14 cellular contexts compared by ENCODE assay signal in genomic region chr2:134079373-134079772, GRCh38.
DNase-seq lines count a peak whose midpoint lies in the region; ATAC-seq and TF ChIP-seq lines count a peak whose summit lies in the region.
"Had no signal": no experiment of that assay in that cellular context is flagged by ENCODE, and none has a peak within 500 bp of the region (broad histone marks: within the 10 kb centered on the region; RNA-seq: fewer than 3 reads in every experiment).

No MANE protein-coding gene starts in this region.

- H3K36me3 ChIP-seq in left lung = no peaks in the 10 kb centered on the region
- H3K36me3 ChIP-seq in brain microvascular endothelial cell (replicated peaks) = no peaks in the 10 kb centered on the region
- H3K36me3 ChIP-seq in tibial artery = no peaks in the 10 kb centered on the region
- H3K36me3 ChIP-seq in hepatocyte (replicated peaks; ENCODE audit: insufficient read depth, low read depth) = no peaks in the 10 kb centered on the region
- H3K36me3 ChIP-seq: SJSA1 had no signal

- DNase-seq in left lung = no peak
- no peak for DNase-seq in brain microvascular endothelial cell
- DNase-seq in NCI-H510A treated with DMSO at 0.1 percent for 48 hours (lab: John Stamatoyannopoulos, UW) = no peak
- no peak for DNase-seq in tibial artery
- no peak for DNase-seq in hepatocyte (ENCODE audit: low spot score)
- DNase-seq: activated CD4-positive, alpha-beta T cell treated with anti-CD3 and anti-CD28 coated beads, Interleukin-2, amount 10 ng/mL, durations not matched to agents 7 days and 5 days; KG1; mucosa of descending colon; NCI-H446 treated with DMSO at 0.1 percent for 48 hours; right cardiac atrium had no signal

- in situ Hi-C loops in brain microvascular endothelial cell (cut with HindIII; ENCODE audit: low pct_ligation_motif_present, low sequenced_read_pairs) = no loop called here

- no peaks in the 10 kb centered on the region for H3K79me2 ChIP-seq in hepatocyte

- H3K27me3 ChIP-seq in left lung (no peaks in the 10 kb centered on the region), brain microvascular endothelial cell (replicated peaks) (no peaks in the 10 kb centered on the region), tibial artery (no peaks in the 10 kb centered on the region), hepatocyte (no peaks in the 10 kb centered on the region)
- H3K27me3 ChIP-seq: SJSA1 had no signal

- no peaks in the 10 kb centered on the region for H3K9me2 ChIP-seq in hepatocyte (replicated peaks; ENCODE audit: insufficient read depth)

- WGBS in hepatocyte (ENCODE audit: low lambda C conversion rate, missing lambda C conversion rate) = 98% methylated on average over 4 of the region's 4 CpGs

- H3K4me1 ChIP-seq in left lung (no peaks in the 10 kb centered on the region), tibial artery (no peaks in the 10 kb centered on the region), hepatocyte (ENCODE audit: insufficient read depth) (no peaks in the 10 kb centered on the region)
- H3K4me1 ChIP-seq: SJSA1 had no signal

- H3K4me3 ChIP-seq in left lung (no peak overlapping the region), brain microvascular endothelial cell (ENCODE audit: low read depth, low read length) (no peak overlapping the region), tibial artery (no peak overlapping the region), hepatocyte (no peak overlapping the region)
- H3K4me3 ChIP-seq: mucosa of descending colon, SJSA1 had no signal

- intact Hi-C loops in left lung (cut with DNase I) = no loop called here
- intact Hi-C loops in tibial artery (cut with DNase I; ENCODE audit: low total_unique reads) = no loop called here

- H2AFZ ChIP-seq in hepatocyte = no peak overlapping the region

- peak; percentile 99 for ATAC-seq in GM18907 (IDR thresholded peaks at IDR 0.05; ENCODE audit: unreplicated experiment)
- peak; percentile 96 for ATAC-seq in GM21526 (IDR thresholded peaks at IDR 0.05; ENCODE audit: low FRiP score, unreplicated experiment)
- ATAC-seq in HG03095 (IDR thresholded peaks at IDR 0.05; ENCODE audit: unreplicated experiment) = peak; percentile 86
- peak; percentile 33 for ATAC-seq in left lung
- ATAC-seq: mucosa of descending colon had no signal

- H4K20me1 ChIP-seq in hepatocyte (ENCODE audit: insufficient read depth, poor library complexity, severe bottlenecking) = no peaks in the 10 kb centered on the region

- TF ChIP-seq CTCF in left lung (IDR thresholded peaks at IDR 0.05) (no peak), brain microvascular endothelial cell (IDR thresholded peaks at IDR 0.05; ENCODE audit: low read depth, low read length, missing control alignments) (no peak), tibial artery (IDR thresholded peaks at IDR 0.05) (no peak), hepatocyte (IDR thresholded peaks at IDR 0.05; ENCODE audit: poor library complexity) (no peak)

- H3K27ac ChIP-seq in left lung = no peak overlapping the region
- H3K27ac ChIP-seq in brain microvascular endothelial cell = no peak overlapping the region
- H3K27ac ChIP-seq in tibial artery = no peak overlapping the region
- H3K27ac ChIP-seq in hepatocyte = no peak overlapping the region
- H3K27ac ChIP-seq: SJSA1 had no signal

- no peak overlapping the region for H3K4me2 ChIP-seq in hepatocyte

- H3K9me3 ChIP-seq in left lung (peaks cover 0 to 10% of the 10 kb centered on the region in 2 donors), tibial artery (no peaks in the 10 kb centered on the region), hepatocyte (ENCODE audit: low read depth) (no peaks in the 10 kb centered on the region)
- H3K9me3 ChIP-seq: mucosa of descending colon, SJSA1 had no signal

Comparison
In these comparisons a context has a peak if more than half of its experiments do, and no peak if none do; other contexts are left out.
1. ATAC-seq: peak in every context shown above with its lines; median percentile 99 in GM18907; 96 in GM21526; 86 in HG03095; 33 in left lung.